In genomic region chr16:55539049-55539448, GRCh38 we compare ENCODE assay signal across 18 cellular contexts. TPM values are rescaled to one million over a fixed set of nuclear protein-coding genes. Genes with fewer than 3 reads are reported as not detected.
DNase-seq lines count a peak whose midpoint lies in the region; FAIRE-seq and TF ChIP-seq lines count a peak whose summit lies in the region.
"Had no signal": no experiment of that assay in that cellular context is flagged by ENCODE, and none has a peak within 500 bp of the region (broad histone marks: within the 10 kb centered on the region; RNA-seq: fewer than 3 reads in every experiment).

No MANE protein-coding gene starts in this region.

- peaks cover 21% of the 10 kb centered on the region for H3K4me1 ChIP-seq in suprapubic skin
- H3K4me1 ChIP-seq in kidney (ENCODE audit: control insufficient read depth in 1 of 2, insufficient read depth in 1 of 2, low read depth in 1 of 2, low read length in 2 of 2) = no peaks in the 10 kb centered on the region
- H3K4me1 ChIP-seq: colonic mucosa had no signal

- peaks cover 21% of the 10 kb centered on the region for H3K36me3 Mint-ChIP-seq in dendritic cell treated with granulocyte-macrophage colony-stimulating factor and Interleukin-4, amounts not matched to agents 40 ng/mL and 50 ng/mL, for 4 days (ENCODE audit: low read depth)
- H3K36me3 Mint-ChIP-seq in neural crest cell (ENCODE audit: low read depth) = no peaks in the 10 kb centered on the region
- no peaks in the 10 kb centered on the region for H3K36me3 Mint-ChIP-seq in activated T-helper 2 cell treated with anti-CD3 and anti-CD28 coated beads, Interferon-gamma antibody, Interleukin-2, Interleukin-4, amounts not matched to agents 10 μg/mL and 5 μg/mL and 100 μg/mL, durations not matched to agents 14 hours and 24 hours and 36 hours (ENCODE audit: low read depth)
- H3K36me3 Mint-ChIP-seq: WTC11 had no signal

- no peak overlapping the region for H3K27ac ChIP-seq in suprapubic skin
- H3K27ac ChIP-seq in kidney (ENCODE audit: low read depth in 2 of 2, low read length in 2 of 2) = no peak overlapping the region
- H3K27ac ChIP-seq: colonic mucosa, epithelial cell of prostate, pancreas had no signal

- H3K27me3 Mint-ChIP-seq in dendritic cell treated with granulocyte-macrophage colony-stimulating factor and Interleukin-4, amounts not matched to agents 40 ng/mL and 50 ng/mL, for 4 days = no peaks in the 10 kb centered on the region
- no peaks in the 10 kb centered on the region for H3K27me3 Mint-ChIP-seq in neural crest cell (ENCODE audit: low read depth)
- peaks cover 3% of the 10 kb centered on the region for H3K27me3 Mint-ChIP-seq in activated T-helper 2 cell treated with anti-CD3 and anti-CD28 coated beads, Interferon-gamma antibody, Interleukin-2, Interleukin-4, amounts not matched to agents 10 μg/mL and 5 μg/mL and 100 μg/mL, durations not matched to agents 14 hours and 24 hours and 36 hours (ENCODE audit: low read depth)
- H3K27me3 Mint-ChIP-seq: activated T-helper 17 cell treated with anti-CD3 and anti-CD28 coated beads, Interleukin-2, amount 50 U/mL, for 72 hours had no signal

- H3K9me3 ChIP-seq in suprapubic skin (no peaks in the 10 kb centered on the region), kidney (ENCODE audit: control insufficient read depth in 1 of 2, low read length in 2 of 2) (no peaks in the 10 kb centered on the region)
- H3K9me3 ChIP-seq: colonic mucosa, pancreas had no signal

- intact Hi-C loops in dendritic cell treated with granulocyte-macrophage colony-stimulating factor and Interleukin-4, amounts not matched to agents 40 ng/mL and 50 ng/mL, for 4 days (cut with micrococcal nuclease) = no loop called here
- intact Hi-C loops in kidney (cut with DNase I) = loop anchor here (5.0 kb wide), 1 partner anchor 72 kb away; no protein-coding TSS in a partner anchor
- intact Hi-C loops in activated T-helper 2 cell treated with anti-CD3 and anti-CD28 coated beads, Interferon-gamma antibody, Interleukin-2, Interleukin-4, amounts not matched to agents 10 μg/mL and 5 μg/mL and 100 μg/mL, durations not matched to agents 14 hours and 24 hours and 36 hours (cut with micrococcal nuclease) = no loop called here

- peaks cover 5% of the 10 kb centered on the region for H3K36me3 ChIP-seq in suprapubic skin
- H3K36me3 ChIP-seq in kidney (ENCODE audit: control insufficient read depth in 1 of 2, insufficient read depth in 2 of 2, low read length in 2 of 2) = no peaks in the 10 kb centered on the region
- H3K36me3 ChIP-seq: colonic mucosa, pancreas had no signal

- H3K4me3 ChIP-seq in NB4 (ENCODE audit: low read depth, low read length) (no peak overlapping the region), suprapubic skin (no peak overlapping the region), kidney (ENCODE audit: low read length in 2 of 2) (no peak overlapping the region)
- H3K4me3 ChIP-seq: colonic mucosa, pancreas had no signal

- no peaks in the 10 kb centered on the region for H3K27me3 ChIP-seq in suprapubic skin
- H3K27me3 ChIP-seq: colonic mucosa, pancreas had no signal

- TF ChIP-seq CTCF in NB4 (IDR thresholded peaks at IDR 0.05; ENCODE audit: low read depth, low read length) (no peak), neural crest cell (conservative IDR thresholded peaks at IDR 0.05) (no peak), suprapubic skin (IDR thresholded peaks at IDR 0.05) (no peak), kidney (IDR thresholded peaks at IDR 0.05; ENCODE audit: borderline replicate concordance, extremely low read depth, insufficient read depth) (no peak)

- 49% methylated on average over 5 of the region's 5 CpGs for WGBS in suprapubic skin

- DNase-seq in COLO829 (ENCODE audit: low spot score) = peak; percentile 39
- DNase-seq in NB4 (ENCODE audit: low read depth) = peak; percentile 81
- no peak for DNase-seq in neural crest cell (ENCODE audit: low read depth, low spot score)
- DNase-seq in suprapubic skin (ENCODE audit: low spot score in 2 of 2) = no peak
- DNase-seq in kidney = no peak
- DNase-seq in stimulated activated naive CD4-positive, alpha-beta T cell treated with Interleukin-2 at 50 U/mL for 16 hours (lab: John Stamatoyannopoulos, UW) = no peak
- no peak for DNase-seq in activated T-helper 2 cell treated with anti-CD3 and anti-CD28 coated beads, Interferon-gamma antibody, Interleukin-2, Interleukin-4, amounts not matched to agents 10 μg/mL and 5 μg/mL and 100 μg/mL, durations not matched to agents 14 hours and 24 hours and 36 hours (ENCODE audit: low spot score)
- DNase-seq: colonic mucosa, hippocampal formation, left cardiac atrium, NCI-H1436 treated with DMSO at 0.1 percent for 48 hours, NCI-H446 treated with DMSO at 0.1 percent for 48 hours, OCI-M1, pancreas had no signal

- TF ChIP-seq EP300 in suprapubic skin (IDR thresholded peaks at IDR 0.05) = no peak

- H3K4me1 Mint-ChIP-seq in dendritic cell treated with granulocyte-macrophage colony-stimulating factor and Interleukin-4, amounts not matched to agents 40 ng/mL and 50 ng/mL, for 4 days (ENCODE audit: low read depth) = peaks cover 30% of the 10 kb centered on the region
- peaks cover 10% of the 10 kb centered on the region for H3K4me1 Mint-ChIP-seq in neural crest cell
- no peaks in the 10 kb centered on the region for H3K4me1 Mint-ChIP-seq in activated T-helper 2 cell treated with anti-CD3 and anti-CD28 coated beads, Interferon-gamma antibody, Interleukin-2, Interleukin-4, amounts not matched to agents 10 μg/mL and 5 μg/mL and 100 μg/mL, durations not matched to agents 14 hours and 24 hours and 36 hours (ENCODE audit: low read depth)
- H3K4me1 Mint-ChIP-seq: activated T-helper 17 cell treated with anti-CD3 and anti-CD28 coated beads, Interleukin-2, amount 50 U/mL, for 72 hours had no signal

- H3K27ac Mint-ChIP-seq in dendritic cell treated with granulocyte-macrophage colony-stimulating factor and Interleukin-4, amounts not matched to agents 40 ng/mL and 50 ng/mL, for 4 days = peak overlapping the region; percentile 27
- peak overlapping the region; percentile 63 for H3K27ac Mint-ChIP-seq in neural crest cell (ENCODE audit: unreplicated experiment)
- H3K27ac Mint-ChIP-seq in activated T-helper 2 cell treated with anti-CD3 and anti-CD28 coated beads, Interferon-gamma antibody, Interleukin-2, Interleukin-4, amounts not matched to agents 10 μg/mL and 5 μg/mL and 100 μg/mL, durations not matched to agents 14 hours and 24 hours and 36 hours = no peak overlapping the region
- H3K27ac Mint-ChIP-seq: activated T-helper 17 cell treated with anti-CD3 and anti-CD28 coated beads, Interleukin-2, amount 50 U/mL, for 72 hours; WTC11 had no signal

- FAIRE-seq in kidney (lab: Jason Lieb, UNC) = no peak
- FAIRE-seq: pancreas had no signal

- TF ChIP-seq POLR2A in NB4 (IDR thresholded peaks at IDR 0.05; ENCODE audit: extremely low read depth, insufficient read length) = no peak
- TF ChIP-seq POLR2A in suprapubic skin (IDR thresholded peaks at IDR 0.05) = no peak

- H3K9me3 Mint-ChIP-seq in dendritic cell treated with granulocyte-macrophage colony-stimulating factor and Interleukin-4, amounts not matched to agents 40 ng/mL and 50 ng/mL, for 4 days = no peaks in the 10 kb centered on the region
- no peaks in the 10 kb centered on the region for H3K9me3 Mint-ChIP-seq in neural crest cell
- no peaks in the 10 kb centered on the region for H3K9me3 Mint-ChIP-seq in activated T-helper 2 cell treated with anti-CD3 and anti-CD28 coated beads, Interferon-gamma antibody, Interleukin-2, Interleukin-4, amounts not matched to agents 10 μg/mL and 5 μg/mL and 100 μg/mL, durations not matched to agents 14 hours and 24 hours and 36 hours
- H3K9me3 Mint-ChIP-seq: activated T-helper 17 cell treated with anti-CD3 and anti-CD28 coated beads, Interleukin-2, amount 50 U/mL, for 72 hours; WTC11 had no signal

- no peak overlapping the region for H3K4me3 Mint-ChIP-seq in dendritic cell treated with granulocyte-macrophage colony-stimulating factor and Interleukin-4, amounts not matched to agents 40 ng/mL and 50 ng/mL, for 4 days
- peak overlapping the region; percentile 4 for H3K4me3 Mint-ChIP-seq in neural crest cell
- H3K4me3 Mint-ChIP-seq in activated T-helper 2 cell treated with anti-CD3 and anti-CD28 coated beads, Interferon-gamma antibody, Interleukin-2, Interleukin-4, amounts not matched to agents 10 μg/mL and 5 μg/mL and 100 μg/mL, durations not matched to agents 14 hours and 24 hours and 36 hours (ENCODE audit: low read depth) = no peak overlapping the region
- H3K4me3 Mint-ChIP-seq: activated T-helper 17 cell treated with anti-CD3 and anti-CD28 coated beads, Interleukin-2, amount 50 U/mL, for 72 hours; WTC11 had no signal

- H3K9ac ChIP-seq in kidney (ENCODE audit: low read length in 2 of 2) = no peak overlapping the region

RNA-seq across cellular contexts. Expression of gene CAPNS2, which starts 27.4 kb away (rescaled TPM):
- 0.23 TPM in 1 of 2 replicates, not detected in the other for total RNA-seq in neural crest cell
- total RNA-seq in suprapubic skin = 100 to 1,000 TPM; 101 to 177 (median 170) TPM
- 0.85 TPM for total RNA-seq in kidney
- not detected for polyA plus RNA-seq in kidney (ENCODE audit: insufficient read depth, low read depth, low replicate concordance)
- total RNA-seq in activated T-helper 2 cell treated with anti-CD3 and anti-CD28 coated beads, Interferon-gamma antibody, Interleukin-2, Interleukin-4, amounts not matched to agents 10 μg/mL and 5 μg/mL and 100 μg/mL, durations not matched to agents 14 hours and 24 hours and 36 hours = not detected in 2 replicates
- total RNA-seq: activated T-helper 17 cell treated with anti-CD3 and anti-CD28 coated beads, Interleukin-2, amount 50 U/mL, for 72 hours had no signal
- polyA plus RNA-seq: pancreas had no signal

RNA-seq across cellular contexts. Expression of gene LPCAT2, which starts 30.2 kb away (rescaled TPM):
- total RNA-seq in neural crest cell (7.2 and 7.9 TPM in 2 replicates), suprapubic skin (10 to 100 TPM; 12.1 to 19.7 (median 18.1) TPM), kidney (20.6 TPM)
- polyA plus RNA-seq in kidney (ENCODE audit: insufficient read depth, low read depth, low replicate concordance) = 7.7 TPM
- 4.1 and 4.7 TPM in 2 replicates for total RNA-seq in activated T-helper 2 cell treated with anti-CD3 and anti-CD28 coated beads, Interferon-gamma antibody, Interleukin-2, Interleukin-4, amounts not matched to agents 10 μg/mL and 5 μg/mL and 100 μg/mL, durations not matched to agents 14 hours and 24 hours and 36 hours

Comparison
In these comparisons a context has a peak if more than half of its experiments do, and no peak if none do; other contexts are left out.
1. DNase-seq: peak in COLO829 (single experiment) and NB4 (single experiment); none in neural crest cell (single experiment), suprapubic skin (0 of 2), kidney (single experiment), stimulated activated naive CD4-positive, alpha-beta T cell treated with Interleukin-2 at 50 U/mL for 16 hours (single experiment) and activated T-helper 2 cell treated with anti-CD3 and anti-CD28 coated beads, Interferon-gamma antibody, Interleukin-2, Interleukin-4, amounts not matched to agents 10 μg/mL and 5 μg/mL and 100 μg/mL, durations not matched to agents 14 hours and 24 hours and 36 hours (single experiment).
2. RNA of gene CAPNS2, which starts 27.4 kb away (total RNA-seq): 101 to 177 TPM in suprapubic skin; 0.85 TPM in kidney (single experiment), 0.23 TPM in neural crest cell and not detected in activated T-helper 2 cell treated with anti-CD3 and anti-CD28 coated beads, Interferon-gamma antibody, Interleukin-2, Interleukin-4, amounts not matched to agents 10 μg/mL and 5 μg/mL and 100 μg/mL, durations not matched to agents 14 hours and 24 hours and 36 hours; every median in the first group is over 10 times any median in the second.